8 cellular contexts compared by ENCODE assay signal in genomic region chr1:147389532-147390184, GRCh38.
DNase-seq lines count a peak whose midpoint lies in the region; ATAC-seq, FAIRE-seq and TF ChIP-seq lines count a peak whose summit lies in the region.

No MANE protein-coding gene starts in this region.

- no peak overlapping the region for H3K27ac ChIP-seq in testis

- no peaks in the 10 kb centered on the region for H3K4me1 Mint-ChIP-seq in MCF 10A (ENCODE audit: insufficient read depth, unreplicated experiment)

- intact Hi-C loops in MCF 10A (cut with micrococcal nuclease) (loop anchor here (1.0 kb wide), 3 partner anchors 116 to 217 kb away; partner anchors contain the start of gene PRKAB2), testis (cut with DNase I; ENCODE audit: low total_unique reads) (no loop called here)

- H3K4me3 Mint-ChIP-seq in MCF 10A (ENCODE audit: unreplicated experiment) = no peak overlapping the region

- H3K36me3 ChIP-seq in testis (ENCODE audit: low read depth, missing control alignments) = no peaks in the 10 kb centered on the region

- ATAC-seq in HG03159 (IDR thresholded peaks at IDR 0.05; ENCODE audit: unreplicated experiment) (peak; percentile 58), GM21576 (IDR thresholded peaks at IDR 0.05; ENCODE audit: unreplicated experiment) (no peak)

- BruUV-seq in MCF 10A (replicated peaks; lab: Mats Ljungman, UMichigan) = no TSS peak

- H3K27me3 ChIP-seq in testis = no peaks in the 10 kb centered on the region

- TF ChIP-seq POLR2A in testis (IDR thresholded peaks at IDR 0.05) = no peak

- H3K27me3 Mint-ChIP-seq in MCF 10A (ENCODE audit: insufficient read depth, unreplicated experiment) = peaks cover 40% of the 10 kb centered on the region

- H3K36me3 Mint-ChIP-seq in MCF 10A (ENCODE audit: insufficient read depth, unreplicated experiment) = no peaks in the 10 kb centered on the region

- POLR2A ChIA-PET in MCF 10A (lab: Yijun Ruan, JAX) = interaction anchor here (0.6 to 2.3 kb wide), 3 partner anchors 23 to 116 kb away, joined by 3 to 9 read pairs (median 4); no protein-coding TSS in a partner anchor

- H3K4me3 ChIP-seq in testis = no peak overlapping the region

- CTCF ChIA-PET in MCF 10A (lab: Yijun Ruan, JAX) = interaction anchor here (0.5 to 2.9 kb wide), 33 partner anchors 10 to 495 kb away, joined by 3 to 53 read pairs (median 4); no protein-coding TSS in a partner anchor

- H3K4me1 ChIP-seq in testis = no peaks in the 10 kb centered on the region

- WGBS in testis, 2 donors = 76 to 77% methylated on average over 5 to 7 of the region's 8 CpGs

- peak; percentile 88 for FAIRE-seq in islet of Langerhans (lab: Jason Lieb, UNC)

- peak; percentile 91 for TF ChIP-seq CTCF in MCF 10A (IDR thresholded peaks at IDR 0.05; ENCODE audit: unreplicated experiment)
- TF ChIP-seq CTCF in testis (IDR thresholded peaks at IDR 0.05) = peak; percentile 18 to 72 (median 63)

- H3K27ac Mint-ChIP-seq in MCF 10A (ENCODE audit: low read depth, unreplicated experiment) = no peak overlapping the region

- DNase-seq in DMS 273 (lab: John Stamatoyannopoulos, UW; ENCODE audit: unreplicated experiment) (peak; percentile 66), DMS 273 treated with DMSO at 0.1 percent for 48 hours (lab: John Stamatoyannopoulos, UW) (no peak), NCI-H69 (lab: John Stamatoyannopoulos, UW) (peak; percentile 60), MCF 10A (ENCODE audit: unreplicated experiment) (peak; percentile 67), testis (no peak)

- H3K9me3 ChIP-seq in testis = no peaks in the 10 kb centered on the region

- no peaks in the 10 kb centered on the region for H3K9me3 Mint-ChIP-seq in MCF 10A (ENCODE audit: unreplicated experiment)

Comparison
In these comparisons a context has a peak if more than half of its experiments do, and no peak if none do; other contexts are left out.
1. DNase-seq: peak in DMS 273 (single experiment), NCI-H69 (single experiment) and MCF 10A (single experiment); none in DMS 273 treated with DMSO at 0.1 percent for 48 hours (single experiment) and testis (single experiment).